1 cellular context compared by ENCODE assay signal in genomic region chr2:64910972-64911433, GRCh38.
TF ChIP-seq lines count a peak whose summit lies in the region.

No MANE protein-coding gene starts in this region.

TF ChIP-seq in K562, 482 proteins besides CTCF, POLR2A, EP300 and RAD21 (continued from another document and continues in another):
- TF ChIP-seq DNMT1 (IDR thresholded peaks at IDR 0.05): no peak
- peak; percentile 48; the same call in 1 of the 2 replicates for TF ChIP-seq NCOR1 (IDR thresholded peaks at IDR 0.05)
- no peak for TF ChIP-seq ZBTB17 (CRISPR knock-in tag; IDR thresholded peaks at IDR 0.05)
- TF ChIP-seq RBM17 (IDR thresholded peaks at IDR 0.05; ENCODE audit: borderline replicate concordance, low read depth, low read length): no peak
- no peak for TF ChIP-seq ZNF76 (CRISPR knock-in tag; IDR thresholded peaks at IDR 0.05; ENCODE audit: borderline replicate concordance)
- no peak for TF ChIP-seq ZNF224 (CRISPR knock-in tag; IDR thresholded peaks at IDR 0.05)
- no peak for TF ChIP-seq STAT5A (IDR thresholded peaks at IDR 0.05; ENCODE audit: borderline replicate concordance, low read length)
- no peak for TF ChIP-seq KDM5B (IDR thresholded peaks at IDR 0.05; ENCODE audit: insufficient replicate concordance, low read depth, low read length)
- TF ChIP-seq CEBPZ (IDR thresholded peaks at IDR 0.05; ENCODE audit: borderline replicate concordance, low read depth, low read length): no peak
- no peak for TF ChIP-seq ZNF445 (CRISPR knock-in tag; IDR thresholded peaks at IDR 0.05; ENCODE audit: low read depth)
- TF ChIP-seq KDM1A (IDR thresholded peaks at IDR 0.05): no peak
- TF ChIP-seq TARDBP (IDR thresholded peaks at IDR 0.05): no peak
- no peak for TF ChIP-seq HCFC1 (IDR thresholded peaks at IDR 0.05; ENCODE audit: low read depth, low read length)
- no peak for TF ChIP-seq CHAMP1 (IDR thresholded peaks at IDR 0.05)
- TF ChIP-seq PCBP2 (IDR thresholded peaks at IDR 0.05; ENCODE audit: low read depth, low read length, poor library complexity, severe bottlenecking): no peak
- peak; percentile 40 for TF ChIP-seq CEBPB (tag; IDR thresholded peaks at IDR 0.05)
- TF ChIP-seq IRF9 (tag; IDR thresholded peaks at IDR 0.05): no peak
- no peak for TF ChIP-seq DPF2 (IDR thresholded peaks at IDR 0.05)
- TF ChIP-seq PKNOX1 (IDR thresholded peaks at IDR 0.05): peak; percentile 68
- TF ChIP-seq CBX2 (IDR thresholded peaks at IDR 0.05; ENCODE audit: insufficient read depth, low read length, poor library complexity, severe bottlenecking): no peak
- TF ChIP-seq PREB (CRISPR knock-in tag; IDR thresholded peaks at IDR 0.05): no peak
- no peak for TF ChIP-seq SAP30 (IDR thresholded peaks at IDR 0.05; ENCODE audit: borderline replicate concordance, insufficient read depth, low read depth, low read length, poor library complexity, severe bottlenecking)
- TF ChIP-seq ZNF512 (tag; IDR thresholded peaks at IDR 0.05): no peak
- no peak for TF ChIP-seq POLR3G (IDR thresholded peaks at IDR 0.05; ENCODE audit: extremely low read depth, insufficient read length, insufficient replicate concordance)
- no peak for TF ChIP-seq THAP7 (CRISPR knock-in tag; IDR thresholded peaks at IDR 0.05)
- no peak for TF ChIP-seq U2AF2 (optimal IDR thresholded peaks at IDR 0.05; ENCODE audit: low read depth, low read length)
- no peak for TF ChIP-seq CEBPG (CRISPR knock-in tag; IDR thresholded peaks at IDR 0.05)
- TF ChIP-seq CEBPG (tag; conservative IDR thresholded peaks at IDR 0.05 in 1 of 2, IDR thresholded peaks at IDR 0.05 in 1 of 2): no peak
- no peak for TF ChIP-seq ATF2 (CRISPR knock-in tag; IDR thresholded peaks at IDR 0.05)
- TF ChIP-seq HNRNPUL1 (IDR thresholded peaks at IDR 0.05; ENCODE audit: low read length): no peak
- TF ChIP-seq VEZF1 (CRISPR knock-in tag; IDR thresholded peaks at IDR 0.05): peak; percentile 66; the same call in 1 of the 2 replicates
- TF ChIP-seq ZNF165 (CRISPR knock-in tag; IDR thresholded peaks at IDR 0.05; ENCODE audit: borderline replicate concordance): no peak
- no peak for TF ChIP-seq SMARCC2 (IDR thresholded peaks at IDR 0.05; ENCODE audit: low read depth)
- TF ChIP-seq MEIS2 (IDR thresholded peaks at IDR 0.05; ENCODE audit: partially characterized antibody): peak; percentile 60
- TF ChIP-seq ELF4 (CRISPR knock-in tag; IDR thresholded peaks at IDR 0.05): no peak
- no peak for TF ChIP-seq ZNF23 (CRISPR knock-in tag; IDR thresholded peaks at IDR 0.05)
- peak; percentile 44; the same call in 1 of the 2 replicates for TF ChIP-seq THRA (IDR thresholded peaks at IDR 0.05)
- TF ChIP-seq SREBF2 (CRISPR knock-in tag; IDR thresholded peaks at IDR 0.05): no peak
- TF ChIP-seq GABPA (tag; conservative IDR thresholded peaks at IDR 0.05; ENCODE audit: low read depth): no peak
- no peak for TF ChIP-seq NFE2 (IDR thresholded peaks at IDR 0.05; ENCODE audit: low read depth)
- peak; percentile 40; the same call in 1 of the 2 replicates for TF ChIP-seq ARID1B (IDR thresholded peaks at IDR 0.05)
- no peak for TF ChIP-seq MIER1 (IDR thresholded peaks at IDR 0.05; ENCODE audit: low read depth)
- no peak for TF ChIP-seq NR2C1 (IDR thresholded peaks at IDR 0.05)
- TF ChIP-seq NR2C1 (tag; IDR thresholded peaks at IDR 0.05): no peak
- no peak for TF ChIP-seq ZEB2 (IDR thresholded peaks at IDR 0.05)
- no peak for TF ChIP-seq PRDM10 (IDR thresholded peaks at IDR 0.05; ENCODE audit: partially characterized antibody)
- TF ChIP-seq CBFA2T2 (conservative IDR thresholded peaks at IDR 0.05): peak; percentile 29; the same call in 1 of the 2 replicates
